In genomic region chr1:155228096-155228427, GRCh38 we compare ENCODE assay signal across 8 cellular contexts. TPM values are rescaled to one million over a fixed set of nuclear protein-coding genes. Genes with fewer than 3 reads are reported as not detected.
DNase-seq lines count a peak whose midpoint lies in the region; ATAC-seq and TF ChIP-seq lines count a peak whose summit lies in the region.

No MANE protein-coding gene starts in this region.

- H3K4me3 Mint-ChIP-seq in naive B cell = peak overlapping the region; percentile 83 to 99 (median 90)

- TF ChIP-seq CTCF in AG04449 (IDR thresholded peaks at IDR 0.05; ENCODE audit: insufficient read depth, low read length, missing control alignments) (no peak), KMS-11 (conservative IDR thresholded peaks at IDR 0.05; ENCODE audit: low read depth, low read length) (no peak), choroid plexus epithelial cell (conservative IDR thresholded peaks at IDR 0.05; ENCODE audit: low read depth, low read length) (no peak)

- no peaks in the 10 kb centered on the region for H3K9me3 Mint-ChIP-seq in naive B cell

- no peaks in the 10 kb centered on the region for H3K36me3 ChIP-seq in KMS-11 (ENCODE audit: insufficient read depth)

- ATAC-seq in naive B cell (ENCODE audit: low read depth in 2 of 2) = no peak

- peak overlapping the region; percentile 16; the same call in 1 of the 2 replicates for H3K9ac ChIP-seq in KMS-11

- H3K4me1 Mint-ChIP-seq in naive B cell = peaks cover 26 to 42% (median 29%) of the 10 kb centered on the region in 3 donors

- no peaks in the 10 kb centered on the region for H3K36me3 Mint-ChIP-seq in naive B cell

- peak overlapping the region; percentile 38 to 96 (median 77) for H3K27ac Mint-ChIP-seq in naive B cell

- DNase-seq in AG04449 (ENCODE audit: low read depth, low spot score) = no peak
- no peak for DNase-seq in choroid plexus epithelial cell (ENCODE audit: low read depth)
- DNase-seq in naive B cell = no peak
- DNase-seq in NOMO-1 (lab: John Stamatoyannopoulos, UW; ENCODE audit: unreplicated experiment in 2 of 2) = no peak
- DNase-seq in NCI-H187 (lab: John Stamatoyannopoulos, UW) = no peak
- DNase-seq in kidney glomerular epithelial cell (lab: John Stamatoyannopoulos, UW) = no peak
- DNase-seq in NCI-H2107 (lab: John Stamatoyannopoulos, UW) = no peak

- H3K27ac ChIP-seq in KMS-11 = peak overlapping the region; percentile 2; the same call in 1 of the 2 replicates

- peaks cover 20% of the 10 kb centered on the region for H3K4me1 ChIP-seq in KMS-11 (ENCODE audit: low read depth, poor library complexity, severe bottlenecking)

- peak overlapping the region; percentile 44 for H3K4me2 ChIP-seq in KMS-11

- CTCF ChIA-PET in AG04449 (lab: Yijun Ruan, JAX) = interaction anchor here (2.2 to 8.0 kb wide), 4 partner anchors 21 to 137 kb away, joined by 8 to 139 read pairs (median 41); partner anchors contain the start of genes KRTCAP2, MTX1, THBS3 and TRIM46

- POLR2A ChIA-PET in AG04449 (lab: Yijun Ruan, JAX) = interaction anchor here (1.2 to 1.8 kb wide), 4 partner anchors 15 to 34 kb away, joined by 4 to 8 read pairs (median 6); partner anchors contain the start of gene THBS3

- H3K79me2 ChIP-seq in KMS-11 (ENCODE audit: insufficient read depth, low read depth) = peaks cover 19% of the 10 kb centered on the region

- H2AFZ ChIP-seq in KMS-11 (ENCODE audit: low read depth) = peak overlapping the region; percentile 68

- no peaks in the 10 kb centered on the region for H4K20me1 ChIP-seq in KMS-11 (ENCODE audit: insufficient read depth)

- no peaks in the 10 kb centered on the region for H3K27me3 Mint-ChIP-seq in naive B cell

- peak overlapping the region; percentile 54 for H3K4me3 ChIP-seq in AG04449 (ENCODE audit: low read depth, low read length)
- H3K4me3 ChIP-seq in KMS-11 (IDR thresholded peaks at IDR 0.05; ENCODE audit: insufficient read depth, low read depth, low read length) = no peak overlapping the region
- peak overlapping the region; percentile 56 for H3K4me3 ChIP-seq in choroid plexus epithelial cell (ENCODE audit: low read depth, low read length)

- H3K27me3 ChIP-seq in KMS-11 (ENCODE audit: insufficient read depth, low read depth) = peaks cover 8% of the 10 kb centered on the region; the same call in 1 of the 2 replicates

RNA-seq across cellular contexts. Expression of gene MTX1, which starts 19.6 kb away (rescaled TPM):
- 10 to 100 TPM; 35.5 to 49.1 (median 42.0) TPM for polyA plus RNA-seq in naive B cell (ENCODE audit: low read depth in 6 of 6)

RNA-seq across cellular contexts. Expression of gene THBS3, which starts 20.4 kb away (rescaled TPM):
- polyA plus RNA-seq in naive B cell (ENCODE audit: low read depth in 6 of 6) = 1 to 10 TPM; 1.1 to 3.9 (median 2.2) TPM

RNA-seq across cellular contexts. Expression of gene ENTREP3, which starts 27.2 kb away (rescaled TPM):
- 1 to 10 TPM in 3 of 6 donors, under 1 TPM in 3; 0.54 to 1.7 (median 1.2) TPM for polyA plus RNA-seq in naive B cell (ENCODE audit: low read depth in 6 of 6)

RNA-seq across cellular contexts. Expression of gene SCAMP3, which starts 34.1 kb away (rescaled TPM):
- polyA plus RNA-seq in naive B cell (ENCODE audit: low read depth in 6 of 6) = 100 to 1,000 TPM; 100 to 142 (median 125) TPM

RNA-seq across cellular contexts. Expression of gene CLK2, which starts 45.2 kb away (rescaled TPM):
- 10 to 100 TPM; 11.6 to 28.2 (median 18.1) TPM for polyA plus RNA-seq in naive B cell (ENCODE audit: low read depth in 6 of 6)
